In genomic region chr22:39360242-39360641, GRCh38 we compare ENCODE assay signal across 17 cellular contexts. TPM values are rescaled to one million over a fixed set of nuclear protein-coding genes. Genes with fewer than 3 reads are reported as not detected.
DNase-seq lines count a peak whose midpoint lies in the region; ATAC-seq, FAIRE-seq and TF ChIP-seq lines count a peak whose summit lies in the region.
"Had no signal": no experiment of that assay in that cellular context is flagged by ENCODE, and none has a peak within 500 bp of the region (broad histone marks: within the 10 kb centered on the region; RNA-seq: fewer than 3 reads in every experiment).

No MANE protein-coding gene starts in this region.

- H4K8ac ChIP-seq in IMR-90 (ENCODE audit: low read depth in 2 of 2, low read length in 2 of 2): no peak overlapping the region
- no peak overlapping the region for H4K8ac ChIP-seq in neuronal stem cell (ENCODE audit: low read depth, low read length)

- peaks cover 0 to 18% of the 10 kb centered on the region in 2 experiments; a peak in 3 of 4 replicates for H3K79me1 ChIP-seq in IMR-90 (ENCODE audit: low read depth in 1 of 2, low read length in 2 of 2)
- peaks cover 11% of the 10 kb centered on the region for H3K79me1 ChIP-seq in neuronal stem cell (ENCODE audit: low read depth, low read length)

- peak overlapping the region in 4 of 11 experiments; percentile 3 to 52 (median 16); a peak in 3 of 22 replicates for H3K27ac ChIP-seq in BLaER1 treated with 17β-estradiol and CSF1 and Interleukin-3, amounts not matched to agents 10 nM and 100 nM
- H3K27ac ChIP-seq in IMR-90 (ENCODE audit: insufficient read depth, low read length) (no peak overlapping the region), dorsolateral prefrontal cortex (peak overlapping the region in 44 of 59 donors; percentile 12 to 96 (median 60)), neuronal stem cell (replicated peaks; ENCODE audit: low read length) (no peak overlapping the region), small intestine (ENCODE audit: low read depth in 1 of 2, low read length in 1 of 2) (no peak overlapping the region)

- POLR2A ChIA-PET in IMR-90 (lab: Charles Lee; ENCODE audit: unreplicated experiment): no interaction called here

- H2AK5ac ChIP-seq in IMR-90 (ENCODE audit: low read depth, low read length): no peak overlapping the region; the same call in 1 of the 2 replicates
- H2AK5ac ChIP-seq in neuronal stem cell (ENCODE audit: low read depth, low read length): no peak overlapping the region

- peaks cover 54 to 90% (median 82%) of the 10 kb centered on the region in 10 experiments for H3K4me1 ChIP-seq in BLaER1 treated with 17β-estradiol and CSF1 and Interleukin-3, amounts not matched to agents 10 nM and 100 nM
- H3K4me1 ChIP-seq in IMR-90 (ENCODE audit: control insufficient read depth, insufficient read depth, low read length) (peaks cover 8% of the 10 kb centered on the region; the same call in 1 of the 2 replicates), neuronal stem cell (ENCODE audit: control insufficient read depth in 2 of 2, insufficient read depth in 1 of 2, low read depth in 1 of 2, low read length in 2 of 2) (peaks cover 0 to 22% of the 10 kb centered on the region in 2 donors), small intestine (ENCODE audit: control insufficient read depth in 2 of 2, insufficient read depth in 1 of 2, low read depth in 1 of 2, low read length in 1 of 2) (no peaks in the 10 kb centered on the region)
- H3K4me1 ChIP-seq: A549 had no signal

- no peak overlapping the region for H2BK12ac ChIP-seq in neuronal stem cell (ENCODE audit: low read length)

- FAIRE-seq in small intestine (lab: Jason Lieb, UNC): no peak
- FAIRE-seq: A549, D721Med had no signal

- H3K4me2 ChIP-seq in BLaER1 treated with 17β-estradiol and CSF1 and Interleukin-3, amounts not matched to agents 10 nM and 100 nM: peak overlapping the region; percentile 22 to 92 (median 78); a peak in 19 of 22 replicates
- no peak overlapping the region for H3K4me2 ChIP-seq in IMR-90 (ENCODE audit: low read depth, low read length)
- no peak overlapping the region for H3K4me2 ChIP-seq in neuronal stem cell (ENCODE audit: insufficient read depth, low read length, poor library complexity, severe bottlenecking)
- H3K4me2 ChIP-seq: A549 had no signal

- H3K9ac ChIP-seq in BLaER1 treated with 17β-estradiol and CSF1 and Interleukin-3, amounts not matched to agents 10 nM and 100 nM: peak overlapping the region in 6 of 11 experiments; percentile 4 to 57 (median 23); a peak in 4 of 22 replicates
- H3K9ac ChIP-seq in IMR-90 (ENCODE audit: low read depth, low read length) (no peak overlapping the region), neuronal stem cell (ENCODE audit: low read depth, low read length, poor library complexity) (no peak overlapping the region)

- dilution Hi-C loops in IMR-90 (cut with HindIII; ENCODE audit: low sequenced_read_pairs, unreplicated experiment): no loop called here

- no peaks in the 10 kb centered on the region for H3K9me3 ChIP-seq in BLaER1 treated with 17β-estradiol and CSF1 and Interleukin-3, amounts not matched to agents 10 nM and 100 nM (replicated peaks in 1 of 11)
- H3K9me3 ChIP-seq in IMR-90 (ENCODE audit: control insufficient read depth, insufficient read depth, low read length) (no peaks in the 10 kb centered on the region), neuronal stem cell (replicated peaks in 1 of 2; ENCODE audit: control insufficient read depth in 2 of 2, insufficient read depth in 1 of 2, low read depth in 1 of 2, low read length in 2 of 2) (peaks cover 0 to 2% of the 10 kb centered on the region in 2 donors), small intestine (ENCODE audit: control insufficient read depth, low read depth) (no peaks in the 10 kb centered on the region)
- H3K9me3 ChIP-seq: A549 had no signal

- no peak overlapping the region for H3K4me3 ChIP-seq in BLaER1 treated with 17β-estradiol and CSF1 and Interleukin-3, amounts not matched to agents 10 nM and 100 nM
- H3K4me3 ChIP-seq in IMR-90 (ENCODE audit: insufficient read depth, low read depth, low read length) (no peak overlapping the region), dorsolateral prefrontal cortex (peak overlapping the region in 2 of 59 donors; percentile 11 to 12), neuronal stem cell (ENCODE audit: low read length in 2 of 2) (no peak overlapping the region), small intestine (ENCODE audit: low read depth in 1 of 2, low read length in 2 of 2) (no peak overlapping the region)
- H3K4me3 ChIP-seq: A549 had no signal

- H2BK20ac ChIP-seq in IMR-90 (ENCODE audit: low read depth, low read length): no peak overlapping the region

- no peak overlapping the region for H2AFZ ChIP-seq in IMR-90 (replicated peaks; ENCODE audit: low read length, poor library complexity)
- H2AFZ ChIP-seq in neuronal stem cell (ENCODE audit: low read length): no peak overlapping the region

- WGBS in IMR-90 (ENCODE audit: extremely low coverage in 2 of 2, insufficient read length in 1 of 2), 2 experiments: 73% methylated on average over 7 of the region's 18 CpGs; no CpG with 5 or more reads in 1 of the 2 experiments
- no CpG with 5 or more reads among the region's 18 CpGs for WGBS in neuronal stem cell (ENCODE audit: extremely low coverage in 2 of 2, insufficient read length in 2 of 2, insufficient replicate concordance in 1 of 2), 2 donors
- WGBS in small intestine, 3 donors: 85 to 92% (median 86%) methylated on average over 18 of the region's 18 CpGs

- ATAC-seq in IMR-90 (ENCODE audit: low read depth): no peak
- ATAC-seq in HG03175 (IDR thresholded peaks at IDR 0.05; ENCODE audit: unreplicated experiment): no peak
- ATAC-seq: Panc1 had no signal

- H3K14ac ChIP-seq in IMR-90 (replicated peaks; ENCODE audit: low read depth, low read length) (no peak overlapping the region), neuronal stem cell (ENCODE audit: low read length) (no peak overlapping the region)

- H4K20me1 ChIP-seq in BLaER1 treated with 17β-estradiol and CSF1 and Interleukin-3, amounts not matched to agents 10 nM and 100 nM: peaks cover 0 to 96% (median 87%) of the 10 kb centered on the region in 11 experiments; a peak in 19 of 22 replicates
- H4K20me1 ChIP-seq in IMR-90 (ENCODE audit: insufficient read depth, low read length): peaks cover 18% of the 10 kb centered on the region

- TF ChIP-seq POLR2A in IMR-90 (IDR thresholded peaks at IDR 0.05; ENCODE audit: low read depth, low read length): no peak

- H3K36me3 ChIP-seq in BLaER1 treated with 17β-estradiol and CSF1 and Interleukin-3, amounts not matched to agents 10 nM and 100 nM: peaks cover 0 to 39% (median 8%) of the 10 kb centered on the region in 11 experiments; a peak in 12 of 22 replicates
- H3K36me3 ChIP-seq in IMR-90 (ENCODE audit: control insufficient read depth, insufficient read depth, low read length) (peaks cover 5% of the 10 kb centered on the region), neuronal stem cell (replicated peaks in 1 of 2; ENCODE audit: control insufficient read depth in 2 of 2, insufficient read depth in 2 of 2, low read length in 2 of 2) (peaks cover 6 to 9% of the 10 kb centered on the region in 2 donors), small intestine (ENCODE audit: control insufficient read depth in 2 of 2, insufficient read depth in 2 of 2, low read length in 2 of 2) (no peaks in the 10 kb centered on the region)

- H3K9me1 ChIP-seq in IMR-90 (ENCODE audit: insufficient read depth, low read length): peaks cover 4% of the 10 kb centered on the region; the same call in 1 of the 2 replicates

- TF ChIP-seq RAD21 in IMR-90 (IDR thresholded peaks at IDR 0.05; ENCODE audit: low read length): no peak

- DNase-seq in IMR-90 (no peak), dorsolateral prefrontal cortex (no peak), neuronal stem cell (ENCODE audit: low spot score) (no peak), GF-D8 (lab: John Stamatoyannopoulos, UW) (no peak), small intestine (no peak), HCEC 1CT (no peak)
- DNase-seq: GOT3, Karpas-422, MM.1S, NCI-H1105 treated with DMSO at 0.1 percent for 48 hours, NCI-H187, SHP77 treated with DMSO at 0.1 percent for 48 hours had no signal

- H3K18ac ChIP-seq in IMR-90 (ENCODE audit: low read depth, low read length) (no peak overlapping the region), neuronal stem cell (ENCODE audit: low read length) (peak overlapping the region; percentile 33)

- no peak overlapping the region for H4K91ac ChIP-seq in IMR-90 (ENCODE audit: insufficient read depth, low read depth, low read length)
- H4K91ac ChIP-seq in neuronal stem cell (ENCODE audit: low read depth, low read length, poor library complexity): no peak overlapping the region

- intact Hi-C loops in IMR-90 (cut with micrococcal nuclease) (no loop called here), dorsolateral prefrontal cortex (cut with DNase I) (no loop called here)

- H3K23ac ChIP-seq in IMR-90 (ENCODE audit: low read depth, low read length) (no peak overlapping the region), neuronal stem cell (ENCODE audit: low read depth, low read length, poor library complexity) (no peak overlapping the region)

- peak overlapping the region; percentile 37 for H2AK9ac ChIP-seq in IMR-90 (replicated peaks; ENCODE audit: low read depth, low read length, poor library complexity)

- TF ChIP-seq CTCF in IMR-90 (conservative IDR thresholded peaks at IDR 0.05; ENCODE audit: low read depth, low read length) (no peak), dorsolateral prefrontal cortex (IDR thresholded peaks at IDR 0.05 in 54 of 56, conservative IDR thresholded peaks at IDR 0.05 in 2 of 56; ENCODE audit: low read depth in 1 of 56, partially characterized antibody in 56 of 56) (no peak)

- no peaks in the 10 kb centered on the region for H3K27me3 ChIP-seq in BLaER1 treated with 17β-estradiol and CSF1 and Interleukin-3, amounts not matched to agents 10 nM and 100 nM
- H3K27me3 ChIP-seq in IMR-90 (ENCODE audit: control insufficient read depth, insufficient read depth, low read length) (no peaks in the 10 kb centered on the region), dorsolateral prefrontal cortex (no peaks in the 10 kb centered on the region), neuronal stem cell (ENCODE audit: control insufficient read depth in 3 of 3, insufficient read depth in 3 of 3, low read depth in 1 of 3, low read length in 3 of 3) (no peaks in the 10 kb centered on the region), small intestine (ENCODE audit: control insufficient read depth in 2 of 2, insufficient read depth in 2 of 2, low read length in 2 of 2) (no peaks in the 10 kb centered on the region)

- H2BK15ac ChIP-seq in IMR-90 (ENCODE audit: low read depth, low read length) (no peak overlapping the region), neuronal stem cell (ENCODE audit: low read length) (peak overlapping the region; percentile 4)

- no TSS peak for BruUV-seq in IMR-90 (replicated peaks; lab: Mats Ljungman, UMichigan)

- H4K5ac ChIP-seq in IMR-90 (ENCODE audit: low read depth, low read length): no peak overlapping the region

- CTCF ChIA-PET in IMR-90 (lab: Yijun Ruan, JAX): no interaction called here

- no peak overlapping the region for H2BK120ac ChIP-seq in IMR-90 (ENCODE audit: low read depth, low read length)
- H2BK120ac ChIP-seq in neuronal stem cell (ENCODE audit: low read depth, low read length): no peak overlapping the region

- in situ Hi-C loops in IMR-90 (cut with MboI; ENCODE audit: low sequenced_read_pairs): no loop called here

- H3K56ac ChIP-seq in IMR-90 (ENCODE audit: extremely low read depth, insufficient read depth, low read length): no peak overlapping the region

- H3K4ac ChIP-seq in IMR-90 (ENCODE audit: low read depth, low read length): no peak overlapping the region
- H3K4ac ChIP-seq in neuronal stem cell (ENCODE audit: low read length): no peak overlapping the region

- H2BK5ac ChIP-seq in IMR-90 (ENCODE audit: low read depth, low read length, poor library complexity, severe bottlenecking) (no peak overlapping the region), neuronal stem cell (ENCODE audit: low read length) (no peak overlapping the region)

RNA-seq across cellular contexts. Expression of gene SYNGR1, which starts 10.5 kb away (rescaled TPM):
- total RNA-seq in IMR-90 (2012; rRNA removed) (6.3 and 19.7 TPM in 2 replicates), dorsolateral prefrontal cortex (100 to 1,000 TPM; 108 to 421 (median 288) TPM)
- polyA plus RNA-seq in IMR-90 (2012; rRNA removed) (81.5 and 82.8 TPM in 2 replicates), small intestine (10 to 100 TPM in 1 of 3 donors, 1 to 10 TPM in 1, not detected in 1; 1.4 to 10.7 TPM)
- polyA plus RNA-seq in IMR-90 (2012; cell fraction: cytosol; rRNA removed): 12.5 and 103 TPM in 2 replicates
- polyA plus RNA-seq in IMR-90 (2012; cell fraction: nucleus; rRNA removed; ENCODE audit: low replicate concordance): 69.4 and 179 TPM in 2 replicates
- 27.7 TPM for polyA plus RNA-seq in neuronal stem cell (2013, experiment 1 of 2)
- 26.2 TPM for polyA plus RNA-seq in neuronal stem cell (2013, experiment 2 of 2)

RNA-seq across cellular contexts. Expression of gene TAB1, which starts 39.3 kb away (rescaled TPM):
- total RNA-seq in IMR-90 (2012; rRNA removed) (7.2 and 9.9 TPM in 2 replicates), dorsolateral prefrontal cortex (10 to 100 TPM; 25.2 to 75.7 (median 46.7) TPM)
- polyA plus RNA-seq in IMR-90 (2012; rRNA removed) (18.8 and 26.0 TPM in 2 replicates), small intestine (10 to 100 TPM; 11.1 to 17.1 (median 17.0) TPM)
- polyA plus RNA-seq in IMR-90 (2012; cell fraction: cytosol; rRNA removed): 32.3 and 42.2 TPM in 2 replicates
- 24.3 and 49.5 TPM in 2 replicates for polyA plus RNA-seq in IMR-90 (2012; cell fraction: nucleus; rRNA removed; ENCODE audit: low replicate concordance)
- polyA plus RNA-seq in neuronal stem cell (2013, experiment 1 of 2): 25.7 TPM
- polyA plus RNA-seq in neuronal stem cell (2013, experiment 2 of 2): 24.2 TPM

RNA-seq across cellular contexts. Expression of gene RPL3, which starts 40.8 kb away (rescaled TPM):
- total RNA-seq in IMR-90 (2012; rRNA removed) (2,871 and 3,750 TPM in 2 replicates), dorsolateral prefrontal cortex (100 to 1,000 TPM; 562 to 963 (median 699) TPM)
- polyA plus RNA-seq in IMR-90 (2012; rRNA removed) (3,097 and 3,312 TPM in 2 replicates), small intestine (1,000 to 10,000 TPM; 1,757 to 4,298 (median 3,624) TPM)
- polyA plus RNA-seq in IMR-90 (2012; cell fraction: cytosol; rRNA removed): 2,912 and 3,812 TPM in 2 replicates
- 2,181 and 2,704 TPM in 2 replicates for polyA plus RNA-seq in IMR-90 (2012; cell fraction: nucleus; rRNA removed; ENCODE audit: low replicate concordance)
- polyA plus RNA-seq in neuronal stem cell (2013, experiment 1 of 2): 3,109 TPM
- 3,051 TPM for polyA plus RNA-seq in neuronal stem cell (2013, experiment 2 of 2)

Comparison
In these comparisons a context has a peak if more than half of its experiments do, and no peak if none do; other contexts are left out.
1. H3K27ac ChIP-seq: peak in dorsolateral prefrontal cortex (44 of 59); none in IMR-90 (single experiment), neuronal stem cell (single experiment) and small intestine (0 of 2).
2. H3K4me2 ChIP-seq: peak in BLaER1 treated with 17β-estradiol and CSF1 and Interleukin-3, amounts not matched to agents 10 nM and 100 nM (11 of 11); none in IMR-90 (single experiment) and neuronal stem cell (single experiment).
3. H3K9ac ChIP-seq: peak in BLaER1 treated with 17β-estradiol and CSF1 and Interleukin-3, amounts not matched to agents 10 nM and 100 nM (6 of 11); none in IMR-90 (single experiment) and neuronal stem cell (single experiment).